ENCODE assay signal across 9 cellular contexts in genomic region chr3:2098398-2099027, GRCh38. TPM values are rescaled to one million over a fixed set of nuclear protein-coding genes. Genes with fewer than 3 reads are reported as not detected.
DNase-seq lines count a peak whose midpoint lies in the region; ATAC-seq, FAIRE-seq and TF ChIP-seq lines count a peak whose summit lies in the region.
"Had no signal": no experiment of that assay in that cellular context is flagged by ENCODE, and none has a peak within 500 bp of the region (broad histone marks: within the 10 kb centered on the region; RNA-seq: fewer than 3 reads in every experiment).

Gene CNTN4 (plus strand): TSS chr3:2098866.

- H3K4me3 ChIP-seq in rectal smooth muscle tissue (ENCODE audit: low read length): peak within 1 kb of the TSS; percentile 68

- no peaks in the 10 kb centered on the region for H3K36me3 ChIP-seq in rectal smooth muscle tissue (ENCODE audit: control insufficient read depth, insufficient read depth, low read length)

- TF ChIP-seq POLR2A in GM12891 (IDR thresholded peaks at IDR 0.05; ENCODE audit: low read depth, low read length): no peak

- peak; percentile 59 for DNase-seq in GM12891 (ENCODE audit: insufficient read length, low spot score)
- DNase-seq in NCI-H128 (lab: John Stamatoyannopoulos, UW; ENCODE audit: unreplicated experiment): peak; percentile 74
- peak; percentile 60 for DNase-seq in activated CD8-positive, alpha-beta memory T cell treated with anti-CD3 and anti-CD28 coated beads, Interleukin-2, amount 50 U/mL, for 48 hours
- peak in 35 of 51 donors; percentile 6 to 73 (median 34) for DNase-seq in hypothalamus (lab: John Stamatoyannopoulos, UW)
- DNase-seq in HPDE6-E6E7 (ENCODE audit: extremely low spot score): no peak

- no peaks in the 10 kb centered on the region for H3K4me1 ChIP-seq in rectal smooth muscle tissue (ENCODE audit: control insufficient read depth, insufficient read depth, low read length)

- FAIRE-seq in GM12891 (lab: Jason Lieb, UNC): no peak

- no peak within 1 kb of the TSS for H3K27ac ChIP-seq in rectal smooth muscle tissue (ENCODE audit: low read depth, low read length)
- H3K27ac ChIP-seq: epithelial cell of prostate had no signal

- ATAC-seq in HG03280 (IDR thresholded peaks at IDR 0.05; ENCODE audit: unreplicated experiment) (no peak), GM19397 (IDR thresholded peaks at IDR 0.05; ENCODE audit: unreplicated experiment) (no peak)

- H3K9ac ChIP-seq in rectal smooth muscle tissue (ENCODE audit: low read length): no peak within 1 kb of the TSS

- peaks cover 4% of the 10 kb centered on the region for H3K27me3 ChIP-seq in rectal smooth muscle tissue (ENCODE audit: control insufficient read depth, insufficient read depth, low read length)

TF ChIP-seq in GM12891, 5 proteins besides CTCF, POLR2A, EP300 and RAD21:
- TF ChIP-seq POU2F2 (IDR thresholded peaks at IDR 0.05; ENCODE audit: low read depth, low read length): no peak
- no peak for TF ChIP-seq POLR2AphosphoS5 (IDR thresholded peaks at IDR 0.05; ENCODE audit: low read depth, low read length)
- TF ChIP-seq PAX5 (IDR thresholded peaks at IDR 0.05; ENCODE audit: insufficient read depth, low read length, severe bottlenecking): no peak
- no peak for TF ChIP-seq TAF1 (IDR thresholded peaks at IDR 0.05; ENCODE audit: low read depth, low read length)
- no peak for TF ChIP-seq SPI1 (IDR thresholded peaks at IDR 0.05; ENCODE audit: low read depth, low read length)

RNA-seq across cellular contexts. Expression of gene CNTN4, which starts in this region (rescaled TPM):
- not detected for polyA plus RNA-seq in GM12891 (2012; ENCODE audit: low read depth, missing spikeins)
